Comparison of ENCODE assay signal across 20 cellular contexts in genomic region chr13:36329355-36329754, GRCh38. TPM values are rescaled to one million over a fixed set of nuclear protein-coding genes. Genes with fewer than 3 reads are reported as not detected.
"Had no signal": no experiment of that assay in that cellular context is flagged by ENCODE, and none has a peak within 500 bp of the region (broad histone marks: within the 10 kb centered on the region; RNA-seq: fewer than 3 reads in every experiment).

No MANE protein-coding gene starts in this region.

- H3K27me3 Mint-ChIP-seq: activated naive CD4-positive, alpha-beta T cell treated with anti-CD3 and anti-CD28 coated beads, Interleukin-2, amount 50 U/mL, for 24 hours; stimulated activated naive CD8-positive, alpha-beta T cell treated with anti-CD3 and anti-CD28 coated beads, Interleukin-15, amount 100 ng/mL, for 72 hours; type B pancreatic cell had no signal

- H3K4me1 Mint-ChIP-seq: nephron progenitor cell had no signal

- H3K4me1 ChIP-seq: testis had no signal

- H3K27ac ChIP-seq: skin epidermis, testis, WERI-Rb-1 had no signal

- H3K27me3 ChIP-seq: adrenal gland, testis had no signal

- H3K9me3 Mint-ChIP-seq: activated naive CD4-positive, alpha-beta T cell treated with anti-CD3 and anti-CD28 coated beads, Interleukin-2, amount 50 U/mL, for 24 hours; activated T-cell treated with anti-CD3 and anti-CD28 coated beads, Interleukin-2, amount 50 U/mL, for 72 hours; endodermal cell; nephron progenitor cell; stimulated activated naive CD8-positive, alpha-beta T cell treated with anti-CD3 and anti-CD28 coated beads, Interleukin-15, amount 100 ng/mL, for 72 hours; type B pancreatic cell had no signal

- H3K4me3 Mint-ChIP-seq: activated naive CD4-positive, alpha-beta T cell treated with anti-CD3 and anti-CD28 coated beads, Interleukin-2, amount 50 U/mL, for 24 hours; activated T-cell treated with anti-CD3 and anti-CD28 coated beads, Interleukin-2, amount 50 U/mL, for 72 hours; endodermal cell; nephron progenitor cell; stimulated activated naive CD8-positive, alpha-beta T cell treated with anti-CD3 and anti-CD28 coated beads, Interleukin-15, amount 100 ng/mL, for 72 hours; type B pancreatic cell had no signal

- H3K4me3 ChIP-seq: adrenal gland, skin epidermis, testis had no signal

- H3K9me3 ChIP-seq: adrenal gland, testis had no signal

- H3K27ac Mint-ChIP-seq: activated naive CD4-positive, alpha-beta T cell treated with anti-CD3 and anti-CD28 coated beads, Interleukin-2, amount 50 U/mL, for 24 hours; activated T-cell treated with anti-CD3 and anti-CD28 coated beads, Interleukin-2, amount 50 U/mL, for 72 hours; endodermal cell; nephron progenitor cell; type B pancreatic cell had no signal

- DNase-seq: activated CD4-positive, alpha-beta T cell treated with anti-CD3 and anti-CD28 coated beads for 1 hour; activated effector memory CD4-positive, alpha-beta T cell treated with anti-CD3 and anti-CD28 coated beads, Interleukin-2, amount 50 U/mL, for 16 hours; activated T-cell treated with anti-CD3 and anti-CD28 coated beads, Interleukin-2, amount 50 U/mL, for 72 hours; endodermal cell; foreskin fibroblast; glutamatergic neuron; hypothalamus; nephron progenitor cell; nucleus accumbens; retina; stimulated activated CD4-positive, alpha-beta T cell treated with anti-CD3 and anti-CD28 coated beads, Interleukin-2, amount 100 ng/mL, for 48 hours; stimulated activated naive CD8-positive, alpha-beta T cell treated with anti-CD3 and anti-CD28 coated beads, Interleukin-15, amount 100 ng/mL, for 72 hours; testis; WERI-Rb-1 had no signal

- H3K36me3 ChIP-seq: WERI-Rb-1 had no signal

- ATAC-seq: activated T-cell treated with anti-CD3 and anti-CD28 coated beads, Interleukin-2, amount 50 U/mL, for 72 hours; left lobe of liver; stimulated activated naive CD8-positive, alpha-beta T cell treated with anti-CD3 and anti-CD28 coated beads, Interleukin-15, amount 100 ng/mL, for 72 hours had no signal

RNA-seq across cellular contexts. Expression of gene CCDC169, which starts 31.7 kb away (rescaled TPM):
- total RNA-seq: T-helper 2 cell treated with Interferon-gamma antibody and Interleukin-4, amounts not matched to agents 100 ng/mL and 5 ng/mL, for 36 hours had no signal
